Comparison of ENCODE assay signal across 14 cellular contexts in genomic region chr13:112134150-112135075, GRCh38.
DNase-seq lines count a peak whose midpoint lies in the region; ATAC-seq and TF ChIP-seq lines count a peak whose summit lies in the region.
"Had no signal": no experiment of that assay in that cellular context is flagged by ENCODE, and none has a peak within 500 bp of the region (broad histone marks: within the 10 kb centered on the region; RNA-seq: fewer than 3 reads in every experiment).

No MANE protein-coding gene starts in this region.

- H3K36me3 ChIP-seq in WERI-Rb-1 = no peaks in the 10 kb centered on the region
- no peaks in the 10 kb centered on the region for H3K36me3 ChIP-seq in upper lobe of right lung

- no peak for ATAC-seq in upper lobe of right lung
- no peak for ATAC-seq in HG03520 (IDR thresholded peaks at IDR 0.05; ENCODE audit: unreplicated experiment)

- H3K4me3 ChIP-seq in WERI-Rb-1 (ENCODE audit: low read depth, low read length) (no peak overlapping the region), upper lobe of right lung (no peak overlapping the region)

- no peaks in the 10 kb centered on the region for H3K4me1 ChIP-seq in upper lobe of right lung

- intact Hi-C loops in upper lobe of right lung (cut with DNase I) = no loop called here

- H3K27me3 ChIP-seq in WERI-Rb-1 (ENCODE audit: insufficient read depth, low read depth, severe bottlenecking) = peaks cover 98% of the 10 kb centered on the region
- H3K27me3 ChIP-seq in upper lobe of right lung = peaks cover 6% of the 10 kb centered on the region

- TF ChIP-seq CTCF in WERI-Rb-1 (IDR thresholded peaks at IDR 0.05; ENCODE audit: low read depth, low read length) = no peak
- TF ChIP-seq CTCF in upper lobe of right lung (IDR thresholded peaks at IDR 0.05) = no peak
- no peak for TF ChIP-seq CTCF in GM13976 (IDR thresholded peaks at IDR 0.05; ENCODE audit: borderline replicate concordance, control extremely low read depth, extremely low read depth, insufficient read depth, missing control alignments)

- in situ Hi-C loops in GM13976 (cut with MboI; ENCODE audit: low sequenced_read_pairs, unreplicated experiment) = no loop called here

- H3K27ac ChIP-seq in WERI-Rb-1 (no peak overlapping the region), upper lobe of right lung (no peak overlapping the region)
- H3K27ac ChIP-seq: C4-2B, RWPE1 had no signal

- H3K9me3 ChIP-seq in WERI-Rb-1 (ENCODE audit: severe bottlenecking) = no peaks in the 10 kb centered on the region
- no peaks in the 10 kb centered on the region for H3K9me3 ChIP-seq in upper lobe of right lung

- DNase-seq in activated effector memory CD4-positive, alpha-beta T cell treated with anti-CD3 and anti-CD28 coated beads, Interleukin-2, amount 50 U/mL, for 16 hours = peak; percentile 25
- no peak for DNase-seq in activated effector memory CD4-positive, alpha-beta T cell treated with Interleukin-2 at 50 U/mL for 16 hours
- DNase-seq in WERI-Rb-1 (peak; percentile 8), mesenteric fat pad (ENCODE audit: low spot score) (peak; percentile 68), upper lobe of right lung (peak; percentile 43), GM13976 (ENCODE audit: low spot score) (no peak), DMS79 (lab: John Stamatoyannopoulos, UW) (no peak)
- DNase-seq: NCI-H1092, NCI-H2107, NCI-H226, NCI-H526 treated with DMSO at 0.1 percent for 48 hours had no signal

Comparison
In these comparisons a context has a peak if more than half of its experiments do, and no peak if none do; other contexts are left out.
1. DNase-seq: peak in activated effector memory CD4-positive, alpha-beta T cell treated with anti-CD3 and anti-CD28 coated beads, Interleukin-2, amount 50 U/mL, for 16 hours (single experiment), WERI-Rb-1 (single experiment), mesenteric fat pad (single experiment) and upper lobe of right lung (single experiment); none in activated effector memory CD4-positive, alpha-beta T cell treated with Interleukin-2 at 50 U/mL for 16 hours (single experiment), GM13976 (single experiment) and DMS79 (single experiment).